26 cellular contexts compared by ENCODE assay signal in genomic region chr22:47382164-47382890, GRCh38.
"Had no signal": no experiment of that assay in that cellular context is flagged by ENCODE, and none has a peak within 500 bp of the region (broad histone marks: within the 10 kb centered on the region; RNA-seq: fewer than 3 reads in every experiment).

No MANE protein-coding gene starts in this region.

- DNase-seq: activated CD4-positive, alpha-beta T cell treated with anti-CD3 and anti-CD28 coated beads for 4 hours; activated CD4-positive, alpha-beta T cell treated with anti-CD3 and anti-CD28 coated beads, Interleukin-2, amount 50 U/mL, for 48 hours; activated CD8-positive, alpha-beta memory T cell treated with anti-CD3 and anti-CD28 coated beads, Interleukin-2, amount 50 U/mL, for 48 hours; activated naive CD4-positive, alpha-beta T cell; activated T-cell treated with anti-CD3 and anti-CD28 coated beads, Interleukin-2, amount 50 U/mL, for 24 hours; anterior cingulate cortex; colonic mucosa; effector CD8-positive, alpha-beta T cell; mesendoderm; stimulated activated CD4-positive, alpha-beta T cell treated with anti-CD3 and anti-CD28 coated beads, Interleukin-4, amount 100 ng/mL, for 24 hours; T-cell had no signal

- H3K36me3 ChIP-seq: colonic mucosa, left lung, neutrophil, right atrium auricular region, thoracic aorta, upper lobe of left lung had no signal

- H3K4me3 ChIP-seq: colonic mucosa, left lung, lung, right atrium auricular region, thoracic aorta, upper lobe of left lung had no signal

- H3K27ac Mint-ChIP-seq: activated T-cell treated with anti-CD3 and anti-CD28 coated beads, Interleukin-2, amount 50 U/mL, for 24 hours; nephron; stimulated activated effector memory CD8-positive, alpha-beta T cell treated with anti-CD3 and anti-CD28 coated beads, Interleukin-12 subunit alpha, Interleukin-12 subunit beta, amount 100 ng/mL, for 72 hours; stimulated activated naive CD8-positive, alpha-beta T cell treated with anti-CD3 and anti-CD28 coated beads, Interleukin-15, Interleukin-2, amounts not matched to agents 100 ng/mL and 50 ng/mL, for 24 hours; T-cell; T-helper 2 cell treated with Interferon-gamma antibody and Interleukin-4, amounts not matched to agents 5 μg/mL and 100 μg/mL, for 36 hours had no signal

- ATAC-seq: activated naive CD4-positive, alpha-beta T cell treated with anti-CD3 and anti-CD28 coated beads, Interleukin-2, amount 50 U/mL, for 72 hours; left lung; stimulated activated effector memory CD8-positive, alpha-beta T cell treated with anti-CD3 and anti-CD28 coated beads, Interleukin-12 subunit alpha, Interleukin-12 subunit beta, amount 100 ng/mL, for 72 hours; T-cell had no signal

- H3K27me3 ChIP-seq: colonic mucosa, neutrophil, right atrium auricular region, upper lobe of left lung had no signal

- H3K79me2 ChIP-seq: parathyroid adenoma had no signal

- H2AFZ ChIP-seq: parathyroid adenoma had no signal

- H3K36me3 Mint-ChIP-seq: stimulated activated effector memory CD8-positive, alpha-beta T cell treated with anti-CD3 and anti-CD28 coated beads, Interleukin-12 subunit alpha, Interleukin-12 subunit beta, amount 100 ng/mL, for 72 hours; T-cell had no signal

- H3K4me3 Mint-ChIP-seq: activated T-cell treated with anti-CD3 and anti-CD28 coated beads, Interleukin-2, amount 50 U/mL, for 24 hours; nephron; stimulated activated effector memory CD8-positive, alpha-beta T cell treated with anti-CD3 and anti-CD28 coated beads, Interleukin-12 subunit alpha, Interleukin-12 subunit beta, amount 100 ng/mL, for 72 hours; stimulated activated naive CD8-positive, alpha-beta T cell treated with anti-CD3 and anti-CD28 coated beads, Interleukin-15, Interleukin-2, amounts not matched to agents 100 ng/mL and 50 ng/mL, for 24 hours; T-cell; T-helper 2 cell treated with Interferon-gamma antibody and Interleukin-4, amounts not matched to agents 5 μg/mL and 100 μg/mL, for 36 hours had no signal

- H3K27ac ChIP-seq: colonic mucosa, left lung, neutrophil, parathyroid adenoma, right atrium auricular region, thoracic aorta, upper lobe of left lung had no signal

- H3K27me3 Mint-ChIP-seq: activated T-cell treated with anti-CD3 and anti-CD28 coated beads, Interleukin-2, amount 50 U/mL, for 24 hours; stimulated activated naive CD8-positive, alpha-beta T cell treated with anti-CD3 and anti-CD28 coated beads, Interleukin-15, Interleukin-2, amounts not matched to agents 100 ng/mL and 50 ng/mL, for 24 hours had no signal

- H3K4me1 Mint-ChIP-seq: nephron, T-cell had no signal

- H3K9me3 ChIP-seq: colonic mucosa, left lung, neutrophil, right atrium auricular region, thoracic aorta, upper lobe of left lung had no signal

- FAIRE-seq: bronchial epithelial cell, endometrium, frontal cortex had no signal

- H3K4me1 ChIP-seq: colonic mucosa, left lung, parathyroid adenoma, right atrium auricular region, upper lobe of left lung had no signal

- H3K9ac ChIP-seq: parathyroid adenoma had no signal
